Comparison of ENCODE assay signal across 8 cellular contexts in the genomic region with DNA sequence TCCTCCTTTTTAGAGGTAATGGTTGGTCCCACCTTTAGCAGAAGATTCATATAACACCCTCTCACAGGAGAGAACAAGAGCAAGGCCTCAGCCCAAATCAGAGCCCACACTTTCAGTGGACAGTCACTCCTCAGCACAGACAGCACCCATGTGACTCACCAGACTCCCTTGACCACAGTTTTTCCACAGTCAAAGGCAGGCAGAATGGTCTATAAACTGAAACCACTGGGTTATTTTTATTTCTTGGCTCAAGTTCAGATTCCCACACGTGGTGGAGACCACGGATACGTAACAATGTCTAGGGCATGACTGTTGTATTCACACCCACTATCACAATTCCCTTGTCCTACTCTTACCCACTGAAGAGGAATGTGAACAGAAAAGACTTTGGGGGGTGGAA.
DNase-seq lines count a peak whose midpoint lies in the region; ATAC-seq lines count a peak whose summit lies in the region.

No MANE protein-coding gene starts in this region.

- H2AFZ ChIP-seq in ACC112 (ENCODE audit: low read length, unreplicated experiment) = no peak overlapping the region

- H3K79me2 ChIP-seq in ACC112 (ENCODE audit: control insufficient read depth, insufficient read depth, low read length, unreplicated experiment) = no peaks in the 10 kb centered on the region

- ATAC-seq in GM18868 (IDR thresholded peaks at IDR 0.05; ENCODE audit: unreplicated experiment) = no peak
- no peak for ATAC-seq in HG03565 (IDR thresholded peaks at IDR 0.05; ENCODE audit: unreplicated experiment)

- DNase-seq in HCEC 1CT (peak; percentile 90), RPMI8226 (peak; percentile 49), foreskin melanocyte (peak; percentile 85), NCI-H2196 treated with DMSO at 0.1 percent for 48 hours (lab: John Stamatoyannopoulos, UW; ENCODE audit: unreplicated experiment) (no peak), posterior cingulate gyrus (no peak)

- no peaks in the 10 kb centered on the region for H3K36me3 ChIP-seq in ACC112 (ENCODE audit: insufficient read depth, low read length)

- no peaks in the 10 kb centered on the region for H3K27me3 ChIP-seq in ACC112 (ENCODE audit: insufficient read depth, low read length)

- H3K4me3 ChIP-seq in ACC112 (ENCODE audit: low read depth, low read length) = no peak overlapping the region

- peaks cover 7% of the 10 kb centered on the region for H3K4me1 ChIP-seq in ACC112 (ENCODE audit: control insufficient read depth, insufficient read depth, low read length, unreplicated experiment)

- intact Hi-C loops in posterior cingulate gyrus (cut with DNase I) = no loop called here

- H3K27ac ChIP-seq in ACC112 (ENCODE audit: low read depth, low read length) = peak overlapping the region; percentile 59

Comparison
In these comparisons a context has a peak if more than half of its experiments do, and no peak if none do; other contexts are left out.
1. DNase-seq: peak in HCEC 1CT (single experiment), RPMI8226 (single experiment) and foreskin melanocyte (single experiment); none in NCI-H2196 treated with DMSO at 0.1 percent for 48 hours (single experiment) and posterior cingulate gyrus (0 of 10).